16 cellular contexts compared by ENCODE assay signal in the genomic region with DNA sequence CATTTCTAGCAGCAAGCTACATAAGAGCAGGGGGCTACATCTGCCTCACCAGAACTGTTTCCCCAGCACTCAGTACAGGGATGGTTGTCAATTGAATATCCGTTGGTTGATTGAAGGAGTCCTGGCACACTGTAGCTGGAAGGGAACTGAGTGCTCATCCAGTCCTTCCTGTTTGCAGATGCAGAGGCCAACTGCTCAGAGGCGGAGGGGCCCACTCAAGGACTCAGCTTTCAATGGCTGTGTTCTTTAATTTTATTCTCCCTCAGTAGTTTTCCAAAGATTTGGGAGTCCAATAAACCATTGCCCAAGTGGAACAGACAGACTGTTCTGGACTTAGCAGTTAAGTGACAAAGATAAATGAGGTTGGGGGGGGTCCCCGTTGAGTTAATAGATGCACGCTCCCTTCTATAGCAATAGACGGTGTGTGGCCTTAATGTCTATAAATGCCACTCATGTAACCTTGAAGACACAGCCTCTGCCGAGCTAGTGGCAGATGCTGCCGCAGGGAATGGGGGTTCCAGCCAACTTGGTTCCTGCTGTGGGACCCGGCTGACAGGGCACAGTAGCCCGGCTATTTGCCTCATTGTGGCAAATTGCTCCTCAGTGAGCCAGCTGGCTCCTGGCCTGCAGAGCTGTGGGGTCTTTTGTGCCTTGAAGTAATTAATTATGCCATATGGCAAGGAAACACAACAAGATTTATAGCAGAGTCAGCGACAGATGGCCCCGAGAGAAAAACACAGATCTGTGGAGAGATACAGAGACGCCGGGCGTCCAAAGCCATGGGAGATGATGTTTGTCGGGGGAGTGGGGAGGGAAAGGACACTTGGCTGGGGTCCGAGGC.
DNase-seq lines count a peak whose midpoint lies in the region; ATAC-seq, FAIRE-seq and TF ChIP-seq lines count a peak whose summit lies in the region.
"Had no signal": no experiment of that assay in that cellular context is flagged by ENCODE, and none has a peak within 500 bp of the region (broad histone marks: within the 10 kb centered on the region; RNA-seq: fewer than 3 reads in every experiment).

No MANE protein-coding gene starts in this region.

- DNase-seq in BE2C (peak; percentile 94), NCI-H146 treated with DMSO at 0.1 percent for 48 hours (lab: John Stamatoyannopoulos, UW; ENCODE audit: unreplicated experiment) (peak; percentile 56), SJCRH30 (peak; percentile 79 to 80), inferior parietal cortex (ENCODE audit: extremely low spot score) (peak; percentile 59), lower leg skin (ENCODE audit: low spot score in 2 of 2) (no peak), sciatic nerve (ENCODE audit: low spot score) (no peak), frontal cortex (ENCODE audit: low spot score in 2 of 2) (no peak)
- DNase-seq: activated B cell treated with CpG ODN at 0.5 μM for 24 hours; activated T-cell treated with anti-CD3 and anti-CD28 coated beads for 4 hours; DMS79 treated with DMSO at 0.1 percent for 48 hours; effector memory CD4-positive, alpha-beta T cell; HFFc6; left ventricle myocardium superior; stimulated activated CD4-positive, alpha-beta T cell treated with anti-CD3 and anti-CD28 coated beads, Interleukin-15, amount 100 ng/mL, for 24 hours had no signal

- H3K4me1 ChIP-seq in BE2C (peaks cover 48% of the 10 kb centered on the region), SJCRH30 (peaks cover 64% of the 10 kb centered on the region)

- FAIRE-seq in frontal cortex (lab: Jason Lieb, UNC): no peak

- WGBS in lower leg skin, 2 donors: 46 to 62% methylated on average over 16 of the region's 16 CpGs

- intact Hi-C loops in lower leg skin (cut with DNase I; ENCODE audit: low total_unique reads): no loop called here
- intact Hi-C loops in sciatic nerve (cut with DNase I): no loop called here

- peaks cover 22% of the 10 kb centered on the region for H3K36me3 ChIP-seq in BE2C
- H3K36me3 ChIP-seq in SJCRH30: no peaks in the 10 kb centered on the region
- H3K36me3 ChIP-seq: gastroesophageal sphincter had no signal

- no peak for TF ChIP-seq POLR2A in lower leg skin (IDR thresholded peaks at IDR 0.05)

- TF ChIP-seq CTCF in BE2C (IDR thresholded peaks at IDR 0.05; ENCODE audit: low read depth, low read length): no peak
- TF ChIP-seq CTCF in lower leg skin (IDR thresholded peaks at IDR 0.05): no peak

- H3K27me3 ChIP-seq in BE2C (no peaks in the 10 kb centered on the region), SJCRH30 (no peaks in the 10 kb centered on the region)
- H3K27me3 ChIP-seq: gastroesophageal sphincter had no signal

- ATAC-seq in sciatic nerve (no peak), GM21360 (IDR thresholded peaks at IDR 0.05; ENCODE audit: unreplicated experiment) (no peak)
- ATAC-seq: gastroesophageal sphincter, left ventricle myocardium superior had no signal

- H3K9me3 ChIP-seq in BE2C: no peaks in the 10 kb centered on the region
- H3K9me3 ChIP-seq in SJCRH30 (replicated peaks): no peaks in the 10 kb centered on the region
- H3K9me3 ChIP-seq: gastroesophageal sphincter had no signal

- H3K27ac ChIP-seq in SJCRH30: peak overlapping the region; percentile 40
- H3K27ac ChIP-seq: gastroesophageal sphincter had no signal

- H3K4me3 ChIP-seq in BE2C (ENCODE audit: low read depth, low read length) (peak overlapping the region; percentile 13; the same call in 1 of the 2 replicates), SJCRH30 (peak overlapping the region; percentile 6), lower leg skin (ENCODE audit: low read depth, poor library complexity, severe bottlenecking) (no peak overlapping the region)
- H3K4me3 ChIP-seq: gastroesophageal sphincter had no signal

Comparison
In these comparisons a context has a peak if more than half of its experiments do, and no peak if none do; other contexts are left out.
1. DNase-seq: peak in BE2C (single experiment), NCI-H146 treated with DMSO at 0.1 percent for 48 hours (single experiment), SJCRH30 (2 of 2) and inferior parietal cortex (single experiment); none in lower leg skin (0 of 2), sciatic nerve (single experiment) and frontal cortex (0 of 2).